22 cellular contexts compared by ENCODE assay signal in genomic region chr18:79335833-79336360, GRCh38.
"Had no signal": no experiment of that assay in that cellular context is flagged by ENCODE, and none has a peak within 500 bp of the region (broad histone marks: within the 10 kb centered on the region; RNA-seq: fewer than 3 reads in every experiment).

No MANE protein-coding gene starts in this region.

- H3K9ac ChIP-seq: parathyroid adenoma had no signal

- H3K4me1 Mint-ChIP-seq: stimulated activated naive B cell treated with anti-CD40 and anti-IgM and Interleukin-4, amounts not matched to agents 10 μg/mL and 1 μg/mL and 100 μg/mL, for 72 hours had no signal

- H3K36me3 Mint-ChIP-seq: natural killer cell had no signal

- H3K9me3 Mint-ChIP-seq: immature natural killer cell, natural killer cell, neural crest cell had no signal

- H3K4me3 ChIP-seq: lower lobe of right lung, right lobe of liver, smooth muscle cell, testis, tibial artery, upper lobe of right lung, vagina had no signal

- H3K79me2 ChIP-seq: parathyroid adenoma had no signal

- H3K27ac ChIP-seq: lower lobe of right lung, parathyroid adenoma, right lobe of liver, testis, tibial artery, upper lobe of right lung, vagina had no signal

- H3K27me3 Mint-ChIP-seq: effector memory CD8-positive, alpha-beta T cell; progenitor cell of endocrine pancreas; stimulated activated naive B cell treated with anti-CD40 and anti-IgM and Interleukin-4, amounts not matched to agents 10 μg/mL and 1 μg/mL and 100 μg/mL, for 72 hours had no signal

- DNase-seq: cerebellar nuclear complex; cortex of kidney; effector memory CD8-positive, alpha-beta T cell; hypothalamus; immature natural killer cell; left ventricle myocardium superior; lower lobe of right lung; natural killer cell; right lobe of liver; stimulated activated CD4-positive, alpha-beta T cell treated with anti-CD3 and anti-CD28 coated beads, Interleukin-12 subunit alpha, Interleukin-12 subunit beta, amount 100 ng/mL, for 4 hours; stimulated activated CD4-positive, alpha-beta T cell treated with anti-CD3 and anti-CD28 coated beads, Interleukin-1b, Interleukin-23, amount 100 ng/mL, for 48 hours; stimulated activated CD4-positive, alpha-beta T cell treated with anti-CD3 and anti-CD28 coated beads, Interleukin-4, amount 100 ng/mL, for 1 hour; stimulated activated naive B cell treated with anti-CD40 and anti-IgM and Interleukin-4, amounts not matched to agents 10 μg/mL and 1 μg/mL and 100 μg/mL, for 72 hours; substantia nigra; testis; tibial artery; upper lobe of right lung had no signal

- H3K4me1 ChIP-seq: lower lobe of right lung, parathyroid adenoma, right lobe of liver, testis, tibial artery, upper lobe of right lung, vagina had no signal

- ATAC-seq: effector memory CD8-positive, alpha-beta T cell; left ventricle myocardium superior; right lobe of liver; stimulated activated naive B cell treated with anti-CD40 and anti-IgM and Interleukin-4, amounts not matched to agents 10 μg/mL and 1 μg/mL and 100 μg/mL, for 72 hours; upper lobe of right lung had no signal

- H2AFZ ChIP-seq: parathyroid adenoma had no signal

- H3K27me3 ChIP-seq: right lobe of liver, testis, tibial artery, upper lobe of right lung, vagina had no signal

- H3K4me3 Mint-ChIP-seq: effector memory CD8-positive, alpha-beta T cell; immature natural killer cell; natural killer cell; neural crest cell; stimulated activated naive B cell treated with anti-CD40 and anti-IgM and Interleukin-4, amounts not matched to agents 10 μg/mL and 1 μg/mL and 100 μg/mL, for 72 hours had no signal

- H3K9me3 ChIP-seq: lower lobe of right lung, right lobe of liver, testis, tibial artery, upper lobe of right lung, vagina had no signal

- H3K4me2 ChIP-seq: smooth muscle cell had no signal

- H3K27ac Mint-ChIP-seq: natural killer cell; progenitor cell of endocrine pancreas; stimulated activated naive B cell treated with anti-CD40 and anti-IgM and Interleukin-4, amounts not matched to agents 10 μg/mL and 1 μg/mL and 100 μg/mL, for 72 hours had no signal
